Comparison of ENCODE assay signal across 8 cellular contexts in genomic region chr4:157978680-157979361, GRCh38.
DNase-seq lines count a peak whose midpoint lies in the region; ATAC-seq and TF ChIP-seq lines count a peak whose summit lies in the region.

No MANE protein-coding gene starts in this region.

- peaks cover 4% of the 10 kb centered on the region for H3K4me1 ChIP-seq in lower lobe of right lung

- TF ChIP-seq CTCF in AG04449 (IDR thresholded peaks at IDR 0.05; ENCODE audit: insufficient read depth, low read length, missing control alignments) (peak; percentile 73), GM13977 (IDR thresholded peaks at IDR 0.05; ENCODE audit: extremely low read depth, insufficient read depth, missing control alignments) (peak; percentile 85), dorsolateral prefrontal cortex (IDR thresholded peaks at IDR 0.05 in 54 of 56, conservative IDR thresholded peaks at IDR 0.05 in 2 of 56; ENCODE audit: low read depth in 1 of 56, partially characterized antibody in 56 of 56) (peak; percentile 60 to 95 (median 86)), lower lobe of right lung (IDR thresholded peaks at IDR 0.05) (peak; percentile 67)

- H3K27me3 ChIP-seq in dorsolateral prefrontal cortex (no peaks in the 10 kb centered on the region), lower lobe of right lung (ENCODE audit: low read depth) (peaks cover 7% of the 10 kb centered on the region)

- no peaks in the 10 kb centered on the region for H3K9me3 ChIP-seq in T-helper 17 cell (ENCODE audit: control insufficient read depth, low read length, poor library complexity, severe bottlenecking)
- H3K9me3 ChIP-seq in lower lobe of right lung: no peaks in the 10 kb centered on the region

- H3K27ac ChIP-seq in dorsolateral prefrontal cortex (peak overlapping the region in 30 of 59 donors; percentile 3 to 84 (median 42)), lower lobe of right lung (no peak overlapping the region)

- CTCF ChIA-PET in AG04449 (lab: Yijun Ruan, JAX): interaction anchor here (0.6 to 3.2 kb wide), 15 partner anchors 10 to 1866 kb away, joined by 3 to 24 read pairs (median 5); partner anchors contain the start of gene GRIA2

- no peaks in the 10 kb centered on the region for H3K36me3 ChIP-seq in lower lobe of right lung

- peak; percentile 92 for ATAC-seq in HG02852 (IDR thresholded peaks at IDR 0.05; ENCODE audit: unreplicated experiment)
- ATAC-seq in T-helper 17 cell: peak; percentile 69
- ATAC-seq in lower lobe of right lung: peak; percentile 74 to 84

- H3K27ac Mint-ChIP-seq in T-helper 17 cell: peak overlapping the region; percentile 34

- H3K4me1 Mint-ChIP-seq in T-helper 17 cell: peaks cover 3% of the 10 kb centered on the region

- in situ Hi-C loops in GM13977 (cut with MboI; ENCODE audit: low pct_unique_long_range_greater_than_20kb, low sequenced_read_pairs, unreplicated experiment): loop anchor here (25.0 kb wide), 3 partner anchors 183 to 658 kb away; partner anchors contain the start of gene GASK1B

- H3K27me3 Mint-ChIP-seq in T-helper 17 cell: peaks cover 16% of the 10 kb centered on the region

- DNase-seq in AG04449 (ENCODE audit: low read depth, low spot score) (no peak), GM13977 (ENCODE audit: low spot score) (peak; percentile 44), NCI-H1417 (lab: John Stamatoyannopoulos, UW) (peak; percentile 64 to 91 (median 67)), T-helper 17 cell (no peak), dorsolateral prefrontal cortex (peak; percentile 33 to 77 (median 60)), lower lobe of right lung (no peak), stromal cell of bone marrow (ENCODE audit: low read depth) (peak; percentile 40)

- intact Hi-C loops in dorsolateral prefrontal cortex (cut with DNase I): loop anchor here (5.0 kb wide), 1 partner anchor 757 kb away; the partner anchor contains the start of gene GRIA2 (in 2 of the 2)
- intact Hi-C loops in lower lobe of right lung (cut with DNase I): no loop called here

- POLR2A ChIA-PET in AG04449 (lab: Yijun Ruan, JAX): no interaction called here

- no peaks in the 10 kb centered on the region for H3K36me3 Mint-ChIP-seq in T-helper 17 cell (ENCODE audit: low read depth)

- H3K4me3 ChIP-seq in AG04449 (ENCODE audit: low read depth, low read length) (no peak overlapping the region), dorsolateral prefrontal cortex (peak overlapping the region in 55 of 59 donors; percentile 3 to 60 (median 41)), lower lobe of right lung (no peak overlapping the region)

- peak overlapping the region; percentile 5 for H3K4me3 Mint-ChIP-seq in T-helper 17 cell

Comparison
In these comparisons a context has a peak if more than half of its experiments do, and no peak if none do; other contexts are left out.
1. DNase-seq: peak in GM13977 (single experiment), NCI-H1417 (3 of 3), dorsolateral prefrontal cortex (10 of 10) and stromal cell of bone marrow (single experiment); none in AG04449 (single experiment), T-helper 17 cell (0 of 3) and lower lobe of right lung (single experiment).
2. H3K4me3 ChIP-seq: peak in dorsolateral prefrontal cortex (55 of 59); none in AG04449 (single experiment) and lower lobe of right lung (single experiment).
3. Peak in every context shown above with its lines, with median percentiles within 50 percentile points of each other: CTCF ChIP-seq and ATAC-seq.